Comparison of ENCODE assay signal across 1 cellular context in the genomic region with DNA sequence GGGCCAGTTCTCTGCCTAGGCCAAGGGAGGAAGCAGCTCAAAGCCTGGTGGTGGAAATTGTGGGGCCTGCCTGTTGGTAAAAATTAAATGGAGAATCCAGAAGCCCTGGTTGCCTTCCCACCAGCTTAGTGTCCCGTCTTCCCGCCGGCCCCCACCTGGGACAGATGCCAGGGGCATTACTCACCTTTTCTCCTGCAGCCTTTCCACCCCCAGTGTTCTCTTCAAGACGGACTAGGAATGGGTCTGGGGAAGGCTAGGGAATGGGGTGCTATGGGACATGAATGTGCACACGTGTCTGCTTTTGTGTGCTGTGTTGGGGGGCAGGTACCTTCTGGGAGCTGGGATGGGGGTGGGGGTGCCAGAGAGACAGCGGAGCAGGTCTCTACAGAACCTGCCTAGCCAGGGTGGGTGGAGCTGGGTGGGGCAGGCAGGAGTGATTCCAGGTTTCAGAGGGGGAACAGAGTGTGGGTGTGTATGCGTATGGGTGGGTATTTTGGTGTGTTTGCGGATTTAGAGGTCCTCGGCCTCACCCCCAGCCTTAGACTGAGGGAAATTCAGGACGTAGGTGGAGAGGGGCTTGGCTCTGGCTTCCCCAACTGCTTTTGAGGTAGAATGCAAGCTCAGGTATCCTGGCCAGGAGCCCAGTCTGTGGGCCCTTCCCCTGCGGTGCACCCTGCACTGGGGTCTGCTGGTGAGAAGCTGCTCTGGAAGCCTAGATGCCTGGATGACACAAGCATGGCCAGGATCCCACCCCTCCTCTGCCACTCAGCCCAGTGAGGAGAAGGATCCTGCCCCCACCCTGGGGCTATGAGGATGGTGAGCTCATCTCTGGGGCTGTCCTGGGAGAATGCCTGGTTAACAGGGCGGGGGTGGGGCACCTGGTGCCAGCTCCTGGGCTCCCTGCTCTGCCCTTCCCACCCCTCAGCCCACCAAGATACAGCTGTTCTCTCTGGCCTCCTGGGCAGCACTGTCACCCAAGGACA.
TF ChIP-seq lines count a peak whose summit lies in the region.

No MANE protein-coding gene starts in this region.

TF ChIP-seq in WTC11, 78 proteins besides CTCF, POLR2A, EP300 and RAD21 (continued from another document):
- TF ChIP-seq, protein P1, sequence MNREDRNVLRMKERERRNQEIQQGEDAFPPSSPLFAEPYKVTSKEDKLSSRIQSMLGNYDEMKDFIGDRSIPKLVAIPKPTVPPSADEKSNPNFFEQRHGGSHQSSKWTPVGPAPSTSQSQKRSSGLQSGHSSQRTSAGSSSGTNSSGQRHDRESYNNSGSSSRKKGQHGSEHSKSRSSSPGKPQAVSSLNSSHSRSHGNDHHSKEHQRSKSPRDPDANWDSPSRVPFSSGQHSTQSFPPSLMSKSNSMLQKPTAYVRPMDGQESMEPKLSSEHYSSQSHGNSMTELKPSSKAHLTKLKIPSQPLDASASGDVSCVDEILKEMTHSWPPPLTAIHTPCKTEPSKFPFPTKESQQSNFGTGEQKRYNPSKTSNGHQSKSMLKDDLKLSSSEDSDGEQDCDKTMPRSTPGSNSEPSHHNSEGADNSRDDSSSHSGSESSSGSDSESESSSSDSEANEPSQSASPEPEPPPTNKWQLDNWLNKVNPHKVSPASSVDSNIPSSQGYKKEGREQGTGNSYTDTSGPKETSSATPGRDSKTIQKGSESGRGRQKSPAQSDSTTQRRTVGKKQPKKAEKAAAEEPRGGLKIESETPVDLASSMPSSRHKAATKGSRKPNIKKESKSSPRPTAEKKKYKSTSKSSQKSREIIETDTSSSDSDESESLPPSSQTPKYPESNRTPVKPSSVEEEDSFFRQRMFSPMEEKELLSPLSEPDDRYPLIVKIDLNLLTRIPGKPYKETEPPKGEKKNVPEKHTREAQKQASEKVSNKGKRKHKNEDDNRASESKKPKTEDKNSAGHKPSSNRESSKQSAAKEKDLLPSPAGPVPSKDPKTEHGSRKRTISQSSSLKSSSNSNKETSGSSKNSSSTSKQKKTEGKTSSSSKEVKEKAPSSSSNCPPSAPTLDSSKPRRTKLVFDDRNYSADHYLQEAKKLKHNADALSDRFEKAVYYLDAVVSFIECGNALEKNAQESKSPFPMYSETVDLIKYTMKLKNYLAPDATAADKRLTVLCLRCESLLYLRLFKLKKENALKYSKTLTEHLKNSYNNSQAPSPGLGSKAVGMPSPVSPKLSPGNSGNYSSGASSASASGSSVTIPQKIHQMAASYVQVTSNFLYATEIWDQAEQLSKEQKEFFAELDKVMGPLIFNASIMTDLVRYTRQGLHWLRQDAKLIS (CRISPR knock-in tag; IDR thresholded peaks at IDR 0.05; ENCODE audit: borderline replicate concordance): no peak
- TF ChIP-seq NFE2L1 (CRISPR knock-in tag; IDR thresholded peaks at IDR 0.05) (no peak), EMX1 (CRISPR knock-in tag; IDR thresholded peaks at IDR 0.05) (no peak), CREM (CRISPR knock-in tag; IDR thresholded peaks at IDR 0.05) (no peak), NR2C2 (CRISPR knock-in tag; IDR thresholded peaks at IDR 0.05) (no peak), ZNF232 (CRISPR knock-in tag; IDR thresholded peaks at IDR 0.05) (no peak), RELA (CRISPR knock-in tag; IDR thresholded peaks at IDR 0.05; ENCODE audit: borderline replicate concordance) (no peak), ZNF317 (CRISPR knock-in tag; IDR thresholded peaks at IDR 0.05; ENCODE audit: borderline replicate concordance, low read depth) (no peak)
- TF ChIP-seq, protein P2, sequence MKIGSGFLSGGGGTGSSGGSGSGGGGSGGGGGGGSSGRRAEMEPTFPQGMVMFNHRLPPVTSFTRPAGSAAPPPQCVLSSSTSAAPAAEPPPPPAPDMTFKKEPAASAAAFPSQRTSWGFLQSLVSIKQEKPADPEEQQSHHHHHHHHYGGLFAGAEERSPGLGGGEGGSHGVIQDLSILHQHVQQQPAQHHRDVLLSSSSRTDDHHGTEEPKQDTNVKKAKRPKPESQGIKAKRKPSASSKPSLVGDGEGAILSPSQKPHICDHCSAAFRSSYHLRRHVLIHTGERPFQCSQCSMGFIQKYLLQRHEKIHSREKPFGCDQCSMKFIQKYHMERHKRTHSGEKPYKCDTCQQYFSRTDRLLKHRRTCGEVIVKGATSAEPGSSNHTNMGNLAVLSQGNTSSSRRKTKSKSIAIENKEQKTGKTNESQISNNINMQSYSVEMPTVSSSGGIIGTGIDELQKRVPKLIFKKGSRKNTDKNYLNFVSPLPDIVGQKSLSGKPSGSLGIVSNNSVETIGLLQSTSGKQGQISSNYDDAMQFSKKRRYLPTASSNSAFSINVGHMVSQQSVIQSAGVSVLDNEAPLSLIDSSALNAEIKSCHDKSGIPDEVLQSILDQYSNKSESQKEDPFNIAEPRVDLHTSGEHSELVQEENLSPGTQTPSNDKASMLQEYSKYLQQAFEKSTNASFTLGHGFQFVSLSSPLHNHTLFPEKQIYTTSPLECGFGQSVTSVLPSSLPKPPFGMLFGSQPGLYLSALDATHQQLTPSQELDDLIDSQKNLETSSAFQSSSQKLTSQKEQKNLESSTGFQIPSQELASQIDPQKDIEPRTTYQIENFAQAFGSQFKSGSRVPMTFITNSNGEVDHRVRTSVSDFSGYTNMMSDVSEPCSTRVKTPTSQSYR (CRISPR knock-in tag; IDR thresholded peaks at IDR 0.05): no peak
- TF ChIP-seq, protein P3, sequence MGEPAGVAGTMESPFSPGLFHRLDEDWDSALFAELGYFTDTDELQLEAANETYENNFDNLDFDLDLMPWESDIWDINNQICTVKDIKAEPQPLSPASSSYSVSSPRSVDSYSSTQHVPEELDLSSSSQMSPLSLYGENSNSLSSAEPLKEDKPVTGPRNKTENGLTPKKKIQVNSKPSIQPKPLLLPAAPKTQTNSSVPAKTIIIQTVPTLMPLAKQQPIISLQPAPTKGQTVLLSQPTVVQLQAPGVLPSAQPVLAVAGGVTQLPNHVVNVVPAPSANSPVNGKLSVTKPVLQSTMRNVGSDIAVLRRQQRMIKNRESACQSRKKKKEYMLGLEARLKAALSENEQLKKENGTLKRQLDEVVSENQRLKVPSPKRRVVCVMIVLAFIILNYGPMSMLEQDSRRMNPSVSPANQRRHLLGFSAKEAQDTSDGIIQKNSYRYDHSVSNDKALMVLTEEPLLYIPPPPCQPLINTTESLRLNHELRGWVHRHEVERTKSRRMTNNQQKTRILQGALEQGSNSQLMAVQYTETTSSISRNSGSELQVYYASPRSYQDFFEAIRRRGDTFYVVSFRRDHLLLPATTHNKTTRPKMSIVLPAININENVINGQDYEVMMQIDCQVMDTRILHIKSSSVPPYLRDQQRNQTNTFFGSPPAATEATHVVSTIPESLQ (CRISPR knock-in tag; IDR thresholded peaks at IDR 0.05): no peak
- TF ChIP-seq, protein P4, sequence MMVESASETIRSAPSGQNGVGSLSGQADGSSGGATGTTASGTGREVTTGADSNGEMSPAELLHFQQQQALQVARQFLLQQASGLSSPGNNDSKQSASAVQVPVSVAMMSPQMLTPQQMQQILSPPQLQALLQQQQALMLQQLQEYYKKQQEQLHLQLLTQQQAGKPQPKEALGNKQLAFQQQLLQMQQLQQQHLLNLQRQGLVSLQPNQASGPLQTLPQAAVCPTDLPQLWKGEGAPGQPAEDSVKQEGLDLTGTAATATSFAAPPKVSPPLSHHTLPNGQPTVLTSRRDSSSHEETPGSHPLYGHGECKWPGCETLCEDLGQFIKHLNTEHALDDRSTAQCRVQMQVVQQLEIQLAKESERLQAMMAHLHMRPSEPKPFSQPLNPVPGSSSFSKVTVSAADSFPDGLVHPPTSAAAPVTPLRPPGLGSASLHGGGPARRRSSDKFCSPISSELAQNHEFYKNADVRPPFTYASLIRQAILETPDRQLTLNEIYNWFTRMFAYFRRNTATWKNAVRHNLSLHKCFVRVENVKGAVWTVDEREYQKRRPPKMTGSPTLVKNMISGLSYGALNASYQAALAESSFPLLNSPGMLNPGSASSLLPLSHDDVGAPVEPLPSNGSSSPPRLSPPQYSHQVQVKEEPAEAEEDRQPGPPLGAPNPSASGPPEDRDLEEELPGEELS (CRISPR knock-in tag; IDR thresholded peaks at IDR 0.05): no peak
- TF ChIP-seq, protein P5, sequence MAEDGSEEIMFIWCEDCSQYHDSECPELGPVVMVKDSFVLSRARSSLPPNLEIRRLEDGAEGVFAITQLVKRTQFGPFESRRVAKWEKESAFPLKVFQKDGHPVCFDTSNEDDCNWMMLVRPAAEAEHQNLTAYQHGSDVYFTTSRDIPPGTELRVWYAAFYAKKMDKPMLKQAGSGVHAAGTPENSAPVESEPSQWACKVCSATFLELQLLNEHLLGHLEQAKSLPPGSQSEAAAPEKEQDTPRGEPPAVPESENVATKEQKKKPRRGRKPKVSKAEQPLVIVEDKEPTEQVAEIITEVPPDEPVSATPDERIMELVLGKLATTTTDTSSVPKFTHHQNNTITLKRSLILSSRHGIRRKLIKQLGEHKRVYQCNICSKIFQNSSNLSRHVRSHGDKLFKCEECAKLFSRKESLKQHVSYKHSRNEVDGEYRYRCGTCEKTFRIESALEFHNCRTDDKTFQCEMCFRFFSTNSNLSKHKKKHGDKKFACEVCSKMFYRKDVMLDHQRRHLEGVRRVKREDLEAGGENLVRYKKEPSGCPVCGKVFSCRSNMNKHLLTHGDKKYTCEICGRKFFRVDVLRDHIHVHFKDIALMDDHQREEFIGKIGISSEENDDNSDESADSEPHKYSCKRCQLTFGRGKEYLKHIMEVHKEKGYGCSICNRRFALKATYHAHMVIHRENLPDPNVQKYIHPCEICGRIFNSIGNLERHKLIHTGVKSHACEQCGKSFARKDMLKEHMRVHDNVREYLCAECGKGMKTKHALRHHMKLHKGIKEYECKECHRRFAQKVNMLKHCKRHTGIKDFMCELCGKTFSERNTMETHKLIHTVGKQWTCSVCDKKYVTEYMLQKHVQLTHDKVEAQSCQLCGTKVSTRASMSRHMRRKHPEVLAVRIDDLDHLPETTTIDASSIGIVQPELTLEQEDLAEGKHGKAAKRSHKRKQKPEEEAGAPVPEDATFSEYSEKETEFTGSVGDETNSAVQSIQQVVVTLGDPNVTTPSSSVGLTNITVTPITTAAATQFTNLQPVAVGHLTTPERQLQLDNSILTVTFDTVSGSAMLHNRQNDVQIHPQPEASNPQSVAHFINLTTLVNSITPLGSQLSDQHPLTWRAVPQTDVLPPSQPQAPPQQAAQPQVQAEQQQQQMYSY (CRISPR knock-in tag; IDR thresholded peaks at IDR 0.05): no peak
